ENCODE assay signal across 27 cellular contexts in the genomic region with DNA sequence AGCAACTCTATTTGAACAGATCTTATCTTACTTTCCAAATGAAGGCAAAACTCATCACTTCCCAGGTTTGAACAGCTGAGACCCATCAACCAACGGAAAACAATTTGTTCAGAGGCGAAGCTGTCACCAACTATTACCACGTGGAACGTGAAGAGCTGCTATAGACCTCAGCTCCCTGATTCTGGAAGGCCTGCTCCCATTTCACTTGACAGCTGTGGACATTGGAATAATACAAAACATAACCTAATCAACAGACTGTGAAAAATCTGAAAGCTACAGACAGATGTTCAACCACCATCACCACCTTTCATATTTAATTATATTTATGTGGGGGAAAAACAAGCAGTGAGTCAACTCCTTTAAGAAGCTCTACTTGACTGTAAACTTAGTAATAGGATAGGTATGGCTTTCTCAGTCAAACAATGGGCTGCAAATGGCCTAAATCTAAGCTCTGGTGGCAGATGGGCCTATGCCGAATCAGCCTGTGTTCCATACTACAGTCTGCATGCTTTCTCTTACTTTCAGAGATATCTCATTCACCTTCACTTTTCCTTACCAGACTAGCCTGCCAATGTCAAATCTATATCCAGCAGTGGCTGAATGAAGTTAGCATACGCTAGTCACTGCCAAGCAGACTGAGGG.
DNase-seq lines count a peak whose midpoint lies in the region; ATAC-seq lines count a peak whose summit lies in the region.
"Had no signal": no experiment of that assay in that cellular context is flagged by ENCODE, and none has a peak within 500 bp of the region (broad histone marks: within the 10 kb centered on the region; RNA-seq: fewer than 3 reads in every experiment).

No MANE protein-coding gene starts in this region.

- no peaks in the 10 kb centered on the region for H3K4me1 Mint-ChIP-seq in naive thymus-derived CD4-positive, alpha-beta T cell
- H3K4me1 Mint-ChIP-seq: neural crest cell; stimulated activated naive B cell treated with anti-CD40 and anti-IgM and Interleukin-4, amounts not matched to agents 10 μg/mL and 1 μg/mL and 100 μg/mL, for 72 hours had no signal

- DNase-seq in DMS 273 (lab: John Stamatoyannopoulos, UW; ENCODE audit: unreplicated experiment) (peak; percentile 74), SHP77 (lab: John Stamatoyannopoulos, UW) (peak; percentile 36 to 63), left ventricle myocardium superior (no peak), DMS79 treated with DMSO at 0.1 percent for 48 hours (lab: John Stamatoyannopoulos, UW) (no peak)
- no peak for DNase-seq in naive thymus-derived CD4-positive, alpha-beta T cell
- DNase-seq: activated CD4-positive, alpha-beta T cell treated with anti-CD3 and anti-CD28 coated beads, Interleukin-2, amount 50 U/mL, for 48 hours; activated CD8-positive, alpha-beta memory T cell treated with anti-CD3 and anti-CD28 coated beads, Interleukin-2, amount 50 U/mL, for 4 hours; activated naive CD4-positive, alpha-beta T cell treated with anti-CD3 and anti-CD28 coated beads for 36 hours; adrenal gland; brain microvascular endothelial cell; effector CD4-positive, alpha-beta T cell; GOT3; NCI-H1048; NCI-H187 treated with DMSO at 0.1 percent for 48 hours; stimulated activated CD4-positive, alpha-beta T cell treated with anti-CD3 and anti-CD28 coated beads, Interleukin-4, amount 100 ng/mL, for 24 hours; stimulated activated naive B cell treated with anti-CD40 and anti-IgM and Interleukin-4, amounts not matched to agents 10 μg/mL and 1 μg/mL and 100 μg/mL, for 72 hours; upper lobe of left lung had no signal

- POLR2A ChIA-PET in naive thymus-derived CD4-positive, alpha-beta T cell (lab: Charles Lee) = no interaction called here

- H3K36me3 ChIP-seq in HUES48 (ENCODE audit: control insufficient read depth, insufficient read depth, low read length) = no peaks in the 10 kb centered on the region
- H3K36me3 ChIP-seq in naive thymus-derived CD4-positive, alpha-beta T cell (ENCODE audit: control insufficient read depth in 2 of 3, insufficient read depth in 3 of 3, low read length in 3 of 3) = no peaks in the 10 kb centered on the region
- H3K36me3 ChIP-seq: adrenal gland, brain microvascular endothelial cell, upper lobe of left lung had no signal

- peaks cover 0 to 14% (median 3%) of the 10 kb centered on the region in 11 donors for H3K9me3 Mint-ChIP-seq in naive thymus-derived CD4-positive, alpha-beta T cell
- H3K9me3 Mint-ChIP-seq: activated naive CD4-positive, alpha-beta T cell treated with anti-CD3 and anti-CD28 coated beads for 36 hours; neural crest cell had no signal

- peak; percentile 94 for ATAC-seq in left ventricle myocardium superior
- no peak for ATAC-seq in naive thymus-derived CD4-positive, alpha-beta T cell
- no peak for ATAC-seq in GM21526 (IDR thresholded peaks at IDR 0.05; ENCODE audit: low FRiP score, unreplicated experiment)
- no peak for ATAC-seq in esophagus mucosa
- ATAC-seq: HepG2; sciatic nerve; stimulated activated naive B cell treated with anti-CD40 and anti-IgM and Interleukin-4, amounts not matched to agents 10 μg/mL and 1 μg/mL and 100 μg/mL, for 72 hours had no signal

- no peak overlapping the region for H3K9ac ChIP-seq in HUES48 (ENCODE audit: low read depth, low read length)

- no peaks in the 10 kb centered on the region for H3K27me3 ChIP-seq in HUES48 (ENCODE audit: control insufficient read depth, insufficient read depth, low read length)
- H3K27me3 ChIP-seq in naive thymus-derived CD4-positive, alpha-beta T cell (ENCODE audit: control insufficient read depth in 2 of 2, insufficient read depth in 2 of 2, low read length in 2 of 2) = no peaks in the 10 kb centered on the region
- H3K27me3 ChIP-seq: adrenal gland, brain microvascular endothelial cell, upper lobe of left lung had no signal

- H3K27ac Mint-ChIP-seq in naive thymus-derived CD4-positive, alpha-beta T cell = no peak overlapping the region
- H3K27ac Mint-ChIP-seq: activated naive CD4-positive, alpha-beta T cell treated with anti-CD3 and anti-CD28 coated beads for 36 hours; activated T-helper 1 cell treated with anti-CD3 and anti-CD28 coated beads, Interleukin-12 subunit alpha, Interleukin-12 subunit beta, Interleukin-2, Interleukin-4 antibody, amounts not matched to agents 30 ng/mL and 10 ng/mL and 1 ng/mL, durations not matched to agents 14 hours and 24 hours and 36 hours; stimulated activated naive B cell treated with anti-CD40 and anti-IgM and Interleukin-4, amounts not matched to agents 10 μg/mL and 1 μg/mL and 100 μg/mL, for 72 hours had no signal

- no peaks in the 10 kb centered on the region for H3K27me3 Mint-ChIP-seq in naive thymus-derived CD4-positive, alpha-beta T cell
- H3K27me3 Mint-ChIP-seq: stimulated activated naive B cell treated with anti-CD40 and anti-IgM and Interleukin-4, amounts not matched to agents 10 μg/mL and 1 μg/mL and 100 μg/mL, for 72 hours had no signal

- H3K4me3 Mint-ChIP-seq in naive thymus-derived CD4-positive, alpha-beta T cell = no peak overlapping the region
- H3K4me3 Mint-ChIP-seq: activated naive CD4-positive, alpha-beta T cell treated with anti-CD3 and anti-CD28 coated beads for 36 hours; activated T-helper 1 cell treated with anti-CD3 and anti-CD28 coated beads, Interleukin-12 subunit alpha, Interleukin-12 subunit beta, Interleukin-2, Interleukin-4 antibody, amounts not matched to agents 30 ng/mL and 10 ng/mL and 1 ng/mL, durations not matched to agents 14 hours and 24 hours and 36 hours; neural crest cell; stimulated activated naive B cell treated with anti-CD40 and anti-IgM and Interleukin-4, amounts not matched to agents 10 μg/mL and 1 μg/mL and 100 μg/mL, for 72 hours had no signal

- H3K4me3 ChIP-seq in HUES48 (ENCODE audit: low read depth, low read length) = no peak overlapping the region
- no peak overlapping the region for H3K4me3 ChIP-seq in naive thymus-derived CD4-positive, alpha-beta T cell (ENCODE audit: low read length)
- H3K4me3 ChIP-seq: adrenal gland, SK-N-MC, upper lobe of left lung had no signal

- peak overlapping the region; percentile 65 for H3K27ac ChIP-seq in HUES48 (ENCODE audit: low read depth, low read length)
- H3K27ac ChIP-seq in naive thymus-derived CD4-positive, alpha-beta T cell (ENCODE audit: low read depth, low read length) = no peak overlapping the region
- H3K27ac ChIP-seq: adrenal gland, brain microvascular endothelial cell, epithelial cell of prostate, HL-60, SK-N-MC, upper lobe of left lung had no signal

- peaks cover 25% of the 10 kb centered on the region for H3K4me1 ChIP-seq in HUES48 (ENCODE audit: control insufficient read depth, insufficient read depth, low read length)
- no peaks in the 10 kb centered on the region for H3K4me1 ChIP-seq in naive thymus-derived CD4-positive, alpha-beta T cell (ENCODE audit: control insufficient read depth in 2 of 2, insufficient read depth in 2 of 2, low read length in 2 of 2)
- H3K4me1 ChIP-seq: adrenal gland, upper lobe of left lung had no signal

- H3K36me3 Mint-ChIP-seq in naive thymus-derived CD4-positive, alpha-beta T cell = no peaks in the 10 kb centered on the region
- H3K36me3 Mint-ChIP-seq: stimulated activated naive B cell treated with anti-CD40 and anti-IgM and Interleukin-4, amounts not matched to agents 10 μg/mL and 1 μg/mL and 100 μg/mL, for 72 hours had no signal

- no peaks in the 10 kb centered on the region for H3K9me3 ChIP-seq in HUES48 (ENCODE audit: control insufficient read depth, insufficient read depth, low read length)
- H3K9me3 ChIP-seq in naive thymus-derived CD4-positive, alpha-beta T cell (ENCODE audit: control insufficient read depth in 2 of 3, low read length in 3 of 3) = no peaks in the 10 kb centered on the region
- H3K9me3 ChIP-seq: adrenal gland, upper lobe of left lung had no signal

- CTCF ChIA-PET in naive thymus-derived CD4-positive, alpha-beta T cell (lab: Charles Lee) = no interaction called here

- intact Hi-C loops in left ventricle myocardium superior (cut with micrococcal nuclease) = no loop called here
- intact Hi-C loops in naive thymus-derived CD4-positive, alpha-beta T cell (cut with micrococcal nuclease) = no loop called here

Comparison
In these comparisons a context has a peak if more than half of its experiments do, and no peak if none do; other contexts are left out.
1. DNase-seq: peak in DMS 273 (single experiment) and SHP77 (2 of 2); none in left ventricle myocardium superior (single experiment), naive thymus-derived CD4-positive, alpha-beta T cell (0 of 9) and DMS79 treated with DMSO at 0.1 percent for 48 hours (single experiment).